25 cellular contexts compared by ENCODE assay signal in genomic region chr7:71470948-71471347, GRCh38.
"Had no signal": no experiment of that assay in that cellular context is flagged by ENCODE, and none has a peak within 500 bp of the region (broad histone marks: within the 10 kb centered on the region; RNA-seq: fewer than 3 reads in every experiment).

No MANE protein-coding gene starts in this region.

- H3K27me3 ChIP-seq: adrenal gland had no signal

- H3K9me3 ChIP-seq: adrenal gland had no signal

- H3K27me3 Mint-ChIP-seq: activated CD4-positive, alpha-beta memory T cell treated with anti-CD3 and anti-CD28 coated beads, Interleukin-2, amount 10 ng/mL, durations not matched to agents 7 days and 5 days; activated CD4-positive, alpha-beta T cell treated with anti-CD3 and anti-CD28 coated beads, Interleukin-2, amount 10 ng/mL, durations not matched to agents 7 days and 5 days; activated naive CD8-positive, alpha-beta T cell treated with anti-CD3 and anti-CD28 coated beads, Interleukin-2, amount 10 ng/mL, durations not matched to agents 7 days and 5 days; T-cell had no signal

- H3K36me3 ChIP-seq: adrenal gland had no signal

- H3K27ac ChIP-seq: adrenal gland had no signal

- H3K4me1 Mint-ChIP-seq: activated CD4-positive, alpha-beta memory T cell treated with anti-CD3 and anti-CD28 coated beads, Interleukin-2, amount 10 ng/mL, durations not matched to agents 7 days and 5 days; activated CD4-positive, alpha-beta T cell treated with anti-CD3 and anti-CD28 coated beads, Interleukin-2, amount 10 ng/mL, durations not matched to agents 7 days and 5 days; activated naive CD8-positive, alpha-beta T cell treated with anti-CD3 and anti-CD28 coated beads, Interleukin-2, amount 10 ng/mL, durations not matched to agents 7 days and 5 days; T-cell had no signal

- H3K4me3 Mint-ChIP-seq: activated CD4-positive, alpha-beta memory T cell treated with anti-CD3 and anti-CD28 coated beads, Interleukin-2, amount 10 ng/mL, durations not matched to agents 7 days and 5 days; activated CD4-positive, alpha-beta T cell treated with anti-CD3 and anti-CD28 coated beads, Interleukin-2, amount 10 ng/mL, durations not matched to agents 7 days and 5 days; activated naive CD8-positive, alpha-beta T cell treated with anti-CD3 and anti-CD28 coated beads, Interleukin-2, amount 10 ng/mL, durations not matched to agents 7 days and 5 days; activated T-cell treated with anti-CD3 and anti-CD28 coated beads, Interleukin-2, amount 50 U/mL, for 72 hours; T-cell had no signal

- H3K36me3 Mint-ChIP-seq: activated naive CD8-positive, alpha-beta T cell treated with anti-CD3 and anti-CD28 coated beads, Interleukin-2, amount 10 ng/mL, durations not matched to agents 7 days and 5 days; T-cell had no signal

- H3K4me3 ChIP-seq: adrenal gland had no signal

- H3K27ac Mint-ChIP-seq: activated CD4-positive, alpha-beta memory T cell treated with anti-CD3 and anti-CD28 coated beads, Interleukin-2, amount 10 ng/mL, durations not matched to agents 7 days and 5 days; activated CD4-positive, alpha-beta T cell treated with anti-CD3 and anti-CD28 coated beads, Interleukin-2, amount 10 ng/mL, durations not matched to agents 7 days and 5 days; activated naive CD8-positive, alpha-beta T cell treated with anti-CD3 and anti-CD28 coated beads, Interleukin-2, amount 10 ng/mL, durations not matched to agents 7 days and 5 days; activated T-cell treated with anti-CD3 and anti-CD28 coated beads, Interleukin-2, amount 50 U/mL, for 72 hours; activated T-helper 2 cell treated with anti-CD3 and anti-CD28 coated beads, Interferon-gamma antibody, Interleukin-2, Interleukin-4, amounts not matched to agents 10 μg/mL and 5 μg/mL and 100 μg/mL, durations not matched to agents 14 hours and 24 hours and 36 hours; T-cell had no signal

- DNase-seq: activated CD4-positive, alpha-beta memory T cell treated with anti-CD3 and anti-CD28 coated beads, Interleukin-2, amount 10 ng/mL, durations not matched to agents 7 days and 5 days; activated CD4-positive, alpha-beta T cell treated with anti-CD3 and anti-CD28 coated beads, Interleukin-2, amount 10 ng/mL, durations not matched to agents 7 days and 5 days; activated CD4-positive, CD25-positive, alpha-beta regulatory T cell; activated CD8-positive, alpha-beta memory T cell treated with anti-CD3 and anti-CD28 coated beads, Interleukin-2, amount 50 U/mL, for 4 hours; activated gamma-delta T cell treated with Interleukin-2 at 50 U/mL for 16 hours; activated naive CD4-positive, alpha-beta T cell treated with anti-CD3 and anti-CD28 coated beads, Interleukin-2, amount 50 U/mL, for 16 hours; activated naive CD8-positive, alpha-beta T cell treated with anti-CD3 and anti-CD28 coated beads, Interleukin-2, amount 10 ng/mL, durations not matched to agents 7 days and 5 days; activated T-cell treated with anti-CD3 and anti-CD28 coated beads, Interleukin-2, amount 50 U/mL, for 72 hours; adrenal gland; anterior cingulate cortex; KG1; NCI-H1092; NCI-H1417; NCI-H1930; NCI-H2171; NCI-H2227 treated with DMSO at 0.1 percent for 48 hours; NCI-H446 treated with DMSO at 0.1 percent for 48 hours; NCI-H526; NCI-H82; OCI-M1; RPMI8226; T-cell; T-helper 2 cell; T1000 had no signal
